Comparison of ENCODE assay signal across 8 cellular contexts in the genomic region with DNA sequence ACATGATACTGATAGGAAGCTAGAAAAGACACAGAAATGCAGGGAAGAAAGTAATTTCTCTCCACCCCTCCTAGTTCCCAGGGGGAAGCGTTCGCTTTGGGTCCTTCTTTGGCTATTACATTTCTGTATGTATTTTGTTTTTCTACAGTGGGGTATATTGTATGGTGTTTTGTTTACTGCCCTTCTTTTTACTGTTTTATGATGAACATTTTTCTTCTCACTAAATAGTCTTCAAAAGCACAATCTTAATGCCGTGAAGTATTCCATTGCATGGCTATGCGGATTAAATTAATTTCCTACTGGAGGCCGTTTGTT. TPM values are rescaled to one million over a fixed set of nuclear protein-coding genes. Genes with fewer than 3 reads are reported as not detected.
DNase-seq lines count a peak whose midpoint lies in the region; ATAC-seq and TF ChIP-seq lines count a peak whose summit lies in the region.

No MANE protein-coding gene starts in this region.

- H3K36me3 ChIP-seq in left ventricle myocardium inferior (no peaks in the 10 kb centered on the region), breast epithelium (no peaks in the 10 kb centered on the region), mucosa of descending colon (ENCODE audit: low read depth) (no peaks in the 10 kb centered on the region), uterus (no peaks in the 10 kb centered on the region)

- DNase-seq in left ventricle myocardium inferior (no peak), left ventricle myocardium superior (no peak), breast epithelium (ENCODE audit: low spot score in 2 of 2) (no peak), mucosa of descending colon (no peak), uterus (no peak), HT-29 (ENCODE audit: low spot score) (no peak), NCI-H2107 (lab: John Stamatoyannopoulos, UW) (no peak)

- ATAC-seq in left ventricle myocardium superior (no peak), mucosa of descending colon (no peak), GM18858 (IDR thresholded peaks at IDR 0.05; ENCODE audit: unreplicated experiment) (no peak)

- intact Hi-C loops in left ventricle myocardium inferior (cut with micrococcal nuclease), result loop anchor here (10.0 kb wide), 1 partner anchor 102 kb away; the partner anchor contains the start of gene CTDSP1
- intact Hi-C loops in left ventricle myocardium superior (cut with micrococcal nuclease), result no loop called here
- intact Hi-C loops in breast epithelium (cut with DNase I; ENCODE audit: low total_unique reads), result loop anchor here (2.0 kb wide), 1 partner anchor 104 kb away; no protein-coding TSS in a partner anchor
- intact Hi-C loops in mucosa of descending colon (cut with DNase I, micrococcal nuclease), result loop anchor here in 1 of 2 donors (5.0 kb wide), 1 partner anchor 110 kb away; no protein-coding TSS in a partner anchor
- intact Hi-C loops in uterus (cut with DNase I; ENCODE audit: low total_unique reads), result loop anchor here (10.0 kb wide), 1 partner anchor 102 kb away; the partner anchor contains the start of gene CTDSP1

- H3K27ac ChIP-seq in left ventricle myocardium inferior (replicated peaks) (peak overlapping the region; percentile 99), breast epithelium (peak overlapping the region; percentile 97 to 99), uterus (peak overlapping the region; percentile 98 to 100)

- H3K4me1 ChIP-seq in left ventricle myocardium inferior, result peaks cover 70% of the 10 kb centered on the region
- H3K4me1 ChIP-seq in breast epithelium, result peaks cover 0 to 28% of the 10 kb centered on the region in 2 donors
- H3K4me1 ChIP-seq in mucosa of descending colon (ENCODE audit: low read depth), result peaks cover 55% of the 10 kb centered on the region
- peaks cover 5 to 21% of the 10 kb centered on the region in 2 donors for H3K4me1 ChIP-seq in uterus

- H3K27me3 ChIP-seq in left ventricle myocardium inferior (ENCODE audit: low read depth), result no peaks in the 10 kb centered on the region
- no peaks in the 10 kb centered on the region for H3K27me3 ChIP-seq in breast epithelium
- H3K27me3 ChIP-seq in uterus, result no peaks in the 10 kb centered on the region

- TF ChIP-seq CTCF in left ventricle myocardium inferior (IDR thresholded peaks at IDR 0.05; ENCODE audit: borderline replicate concordance) (peak; percentile 45), breast epithelium (IDR thresholded peaks at IDR 0.05) (no peak), mucosa of descending colon (IDR thresholded peaks at IDR 0.05) (no peak), uterus (IDR thresholded peaks at IDR 0.05) (no peak)

- H3K4me3 ChIP-seq in left ventricle myocardium inferior (peak overlapping the region; percentile 93), breast epithelium (peak overlapping the region; percentile 72 to 94 (median 82)), mucosa of descending colon (peak overlapping the region; percentile 68), uterus (peak overlapping the region; percentile 84 to 97)

- no peaks in the 10 kb centered on the region for H3K9me3 ChIP-seq in left ventricle myocardium inferior (replicated peaks)
- H3K9me3 ChIP-seq in breast epithelium, result no peaks in the 10 kb centered on the region
- no peaks in the 10 kb centered on the region for H3K9me3 ChIP-seq in mucosa of descending colon
- no peaks in the 10 kb centered on the region for H3K9me3 ChIP-seq in uterus

- no peak for TF ChIP-seq POLR2A in breast epithelium (IDR thresholded peaks at IDR 0.05)
- TF ChIP-seq POLR2A in uterus (IDR thresholded peaks at IDR 0.05), result no peak

RNA-seq across cellular contexts. Expression of gene TMBIM1, which starts 0.4 kb away (rescaled TPM):
- 111 TPM for total RNA-seq in left ventricle myocardium inferior
- total RNA-seq in left ventricle myocardium superior, result 109 TPM
- total RNA-seq in breast epithelium, result 100 to 1,000 TPM; 168 to 330 (median 170) TPM
- total RNA-seq in mucosa of descending colon, result 100 to 1,000 TPM; 201 to 464 (median 319) TPM
- 100 to 1,000 TPM; 112 to 166 (median 120) TPM for total RNA-seq in uterus
- 229 and 311 TPM in 2 replicates for total RNA-seq in HT-29 (2014; rRNA removed; shearing (Covaris generic))

RNA-seq across cellular contexts. Expression of gene PNKD, which starts 22.3 kb away (rescaled TPM):
- total RNA-seq in left ventricle myocardium inferior (75.4 TPM), left ventricle myocardium superior (67.1 TPM), breast epithelium (10 to 100 TPM; 30.2 to 48.3 (median 35.6) TPM), mucosa of descending colon (100 to 1,000 TPM in 1 of 3 donors, 10 to 100 TPM in 2; 77.1 to 101 (median 92.1) TPM), uterus (10 to 100 TPM; 11.8 to 47.8 (median 31.7) TPM)
- 73.9 and 77.2 TPM in 2 replicates for total RNA-seq in HT-29 (2014; rRNA removed; shearing (Covaris generic))

RNA-seq across cellular contexts. Expression of gene AAMP, which starts 22.7 kb away (rescaled TPM):
- total RNA-seq in left ventricle myocardium inferior, result 50.5 TPM
- 47.7 TPM for total RNA-seq in left ventricle myocardium superior
- total RNA-seq in breast epithelium, result 100 to 1,000 TPM; 150 to 164 (median 151) TPM
- total RNA-seq in mucosa of descending colon, result 10 to 100 TPM; 80.2 to 97.0 (median 94.1) TPM
- total RNA-seq in uterus, result 100 to 1,000 TPM in 3 of 4 donors, 10 to 100 TPM in 1; 79.6 to 160 (median 134) TPM
- total RNA-seq in HT-29 (2014; rRNA removed; shearing (Covaris generic)), result 266 and 310 TPM in 2 replicates

RNA-seq across cellular contexts. Expression of gene GPBAR1, which starts 31.8 kb away (rescaled TPM):
- total RNA-seq in left ventricle myocardium inferior (1.5 TPM), left ventricle myocardium superior (0.67 TPM), breast epithelium (10 to 100 TPM in 1 of 3 donors, 1 to 10 TPM in 2; 5.2 to 22.2 (median 8.5) TPM), mucosa of descending colon (1 to 10 TPM in 2 of 3 donors, under 1 TPM in 1; 0.64 to 3.7 (median 3.3) TPM), uterus (1 to 10 TPM in 1 of 4 donors, under 1 TPM in 2, not detected in 1; 0.29 to 1.0 (median 0.91) TPM)
- total RNA-seq in HT-29 (2014; rRNA removed; shearing (Covaris generic)), result 0.05 and 0.56 TPM in 2 replicates
